In genomic region chr1:234970371-234970730, GRCh38 we compare ENCODE assay signal across 8 cellular contexts.
DNase-seq lines count a peak whose midpoint lies in the region; ATAC-seq and TF ChIP-seq lines count a peak whose summit lies in the region.

No MANE protein-coding gene starts in this region.

- H3K4me2 ChIP-seq in PC-9 = no peak overlapping the region

- no peaks in the 10 kb centered on the region for H4K20me1 ChIP-seq in PC-9 (ENCODE audit: insufficient read depth)

- H3K36me3 Mint-ChIP-seq in CD14-positive monocyte = peaks cover 6 to 17% of the 10 kb centered on the region in 2 donors

- peaks cover 64% of the 10 kb centered on the region for H3K4me1 Mint-ChIP-seq in CD14-positive monocyte

- H3K36me3 ChIP-seq in PC-9 (ENCODE audit: low read depth) = no peaks in the 10 kb centered on the region

- no peak overlapping the region for H3K4me3 ChIP-seq in PC-9

- no peaks in the 10 kb centered on the region for H3K9me2 ChIP-seq in PC-9 (ENCODE audit: insufficient read depth)

- CTCF ChIA-PET in PC-9 (lab: Charles Lee) = no interaction called here

- ATAC-seq in omental fat pad (ENCODE audit: low FRiP score) = peak; percentile 85
- no peak for ATAC-seq in HG02763 (IDR thresholded peaks at IDR 0.05; ENCODE audit: unreplicated experiment)
- no peak for ATAC-seq in HG02970 (IDR thresholded peaks at IDR 0.05; ENCODE audit: low FRiP score, unreplicated experiment)
- ATAC-seq in GM21526 (IDR thresholded peaks at IDR 0.05; ENCODE audit: low FRiP score, unreplicated experiment) = no peak

- no peak for TF ChIP-seq CTCF in CD14-positive monocyte (IDR thresholded peaks at IDR 0.05)
- TF ChIP-seq CTCF in PC-9 (conservative IDR thresholded peaks at IDR 0.05) = no peak
- TF ChIP-seq CTCF in omental fat pad (IDR thresholded peaks at IDR 0.05) = no peak

- H3K79me2 ChIP-seq in PC-9 (ENCODE audit: low read depth) = no peaks in the 10 kb centered on the region

- no peaks in the 10 kb centered on the region for H3K27me3 Mint-ChIP-seq in CD14-positive monocyte (ENCODE audit: low read depth in 3 of 3)

- H3K4me1 ChIP-seq in PC-9 (replicated peaks; ENCODE audit: insufficient read depth) = peaks cover 61% of the 10 kb centered on the region

- peak overlapping the region; percentile 47 to 81 for H3K4me3 Mint-ChIP-seq in CD14-positive monocyte

- H3K9me3 Mint-ChIP-seq in CD14-positive monocyte = no peaks in the 10 kb centered on the region

- peak overlapping the region; percentile 85 to 94 (median 91) for H3K27ac Mint-ChIP-seq in CD14-positive monocyte

- H2AFZ ChIP-seq in PC-9 = no peak overlapping the region

- no peaks in the 10 kb centered on the region for H3K27me3 ChIP-seq in PC-9 (ENCODE audit: insufficient read depth, low read depth)

- no TSS peak for BruUV-seq in PC-9 (replicated peaks; lab: Mats Ljungman, UMichigan)

- DNase-seq in CD14-positive monocyte (ENCODE audit: low spot score) (no peak), PC-9 (no peak), epithelial cell of prostate (ENCODE audit: low read depth, low spot score) (no peak), omental fat pad (ENCODE audit: low spot score) (no peak), UCSD-AML1 (lab: John Stamatoyannopoulos, UW; ENCODE audit: unreplicated experiment) (no peak)

- H3F3A ChIP-seq in PC-9 (ENCODE audit: insufficient read depth, low read depth) = peaks cover 28% of the 10 kb centered on the region

- H3K27ac ChIP-seq in PC-9 (0 out of 2 replicates have a peak overlapping the region, but pooled peaks have one; percentile 10), epithelial cell of prostate (peak overlapping the region; percentile 76)

- POLR2A ChIA-PET in PC-9 (lab: Charles Lee; ENCODE audit: unreplicated experiment) = interaction anchor here (0.5 to 0.6 kb wide), 3 partner anchors 192 to 932 kb away, joined by 3 to 30 read pairs (median 4); no protein-coding TSS in a partner anchor

- no peaks in the 10 kb centered on the region for H3K9me3 ChIP-seq in PC-9 (ENCODE audit: insufficient read depth, low read depth)

- intact Hi-C loops in CD14-positive monocyte (cut with micrococcal nuclease) (no loop called here), PC-9 (cut with micrococcal nuclease; ENCODE audit: unreplicated experiment) (no loop called here)
